Comparison of ENCODE assay signal across 14 cellular contexts in the genomic region with DNA sequence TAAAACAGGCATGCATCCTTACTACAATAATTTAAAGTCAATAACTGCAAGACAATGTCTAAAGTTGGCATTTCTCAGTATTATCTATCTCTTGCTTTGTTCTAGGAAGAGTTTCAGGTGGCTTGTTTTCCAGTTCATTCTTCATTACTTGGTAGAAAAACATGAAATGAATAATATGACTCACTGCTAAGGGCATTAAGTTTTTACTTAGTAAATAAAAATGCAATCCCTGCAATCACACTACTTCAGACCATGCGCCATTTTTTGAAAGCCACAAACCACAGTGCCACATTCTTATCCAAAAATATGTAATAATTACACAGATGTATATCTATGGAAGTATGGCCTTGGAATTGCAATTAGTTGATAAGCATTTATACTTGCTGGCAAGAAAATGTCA. TPM values are rescaled to one million over a fixed set of nuclear protein-coding genes. Genes with fewer than 3 reads are reported as not detected.
DNase-seq lines count a peak whose midpoint lies in the region; ATAC-seq and TF ChIP-seq lines count a peak whose summit lies in the region.
"Had no signal": no experiment of that assay in that cellular context is flagged by ENCODE, and none has a peak within 500 bp of the region (broad histone marks: within the 10 kb centered on the region; RNA-seq: fewer than 3 reads in every experiment).

No MANE protein-coding gene starts in this region.

- H3K36me3 ChIP-seq in CD8-positive, alpha-beta T cell (ENCODE audit: insufficient read depth, low read length) = no peaks in the 10 kb centered on the region

- no peak for TF ChIP-seq CTCF in CD8-positive, alpha-beta T cell (IDR thresholded peaks at IDR 0.05)
- TF ChIP-seq CTCF in chondrocyte (IDR thresholded peaks at IDR 0.05) (no peak), nephron progenitor cell (IDR thresholded peaks at IDR 0.05) (no peak)

- POLR2A ChIA-PET in CD8-positive, alpha-beta T cell (lab: Charles Lee) = no interaction called here

- H3K27me3 Mint-ChIP-seq in CD8-positive, alpha-beta T cell (ENCODE audit: low read depth) = no peaks in the 10 kb centered on the region
- H3K27me3 Mint-ChIP-seq in chondrocyte (ENCODE audit: low read depth) = no peaks in the 10 kb centered on the region
- peaks cover 5% of the 10 kb centered on the region for H3K27me3 Mint-ChIP-seq in nephron progenitor cell (ENCODE audit: low read depth, poor library complexity)

- H3K9me3 Mint-ChIP-seq in CD8-positive, alpha-beta T cell = no peaks in the 10 kb centered on the region
- no peaks in the 10 kb centered on the region for H3K9me3 Mint-ChIP-seq in chondrocyte (ENCODE audit: low read depth)
- no peaks in the 10 kb centered on the region for H3K9me3 Mint-ChIP-seq in nephron progenitor cell

- no peaks in the 10 kb centered on the region for H3K27me3 ChIP-seq in CD8-positive, alpha-beta T cell (ENCODE audit: insufficient read depth, low read length)

- no peak for ATAC-seq in CD8-positive, alpha-beta T cell
- no peak for ATAC-seq in GM21423 (IDR thresholded peaks at IDR 0.05; ENCODE audit: unreplicated experiment)
- ATAC-seq in GM21786 (IDR thresholded peaks at IDR 0.05; ENCODE audit: unreplicated experiment) = no peak
- ATAC-seq: K562 had no signal

- intact Hi-C loops in CD8-positive, alpha-beta T cell (cut with DNase I, micrococcal nuclease) = no loop called here

- no peak for DNase-seq in CD8-positive, alpha-beta T cell
- DNase-seq in LoVo (ENCODE audit: low spot score) = peak; percentile 14
- no peak for DNase-seq in chondrocyte (ENCODE audit: low spot score)
- no peak for DNase-seq in nephron progenitor cell
- DNase-seq in DMS53 treated with DMSO at 0.1 percent for 48 hours (lab: John Stamatoyannopoulos, UW; ENCODE audit: unreplicated experiment) = no peak
- DNase-seq: DMS53; kidney; NCI-H2171 treated with DMSO at 0.1 percent for 48 hours; RPMI8226; stimulated activated CD4-positive, alpha-beta T cell treated with anti-CD3 and anti-CD28 coated beads, Interleukin-4, amount 100 ng/mL, for 1 hour had no signal

- H3K36me3 Mint-ChIP-seq in CD8-positive, alpha-beta T cell = peaks cover 19% of the 10 kb centered on the region
- no peaks in the 10 kb centered on the region for H3K36me3 Mint-ChIP-seq in chondrocyte (ENCODE audit: low read depth)
- peaks cover 22% of the 10 kb centered on the region for H3K36me3 Mint-ChIP-seq in nephron progenitor cell (ENCODE audit: low read depth)

- H3K4me3 ChIP-seq in CD8-positive, alpha-beta T cell (ENCODE audit: low read depth, low read length) = no peak overlapping the region
- H3K4me3 ChIP-seq: K562 had no signal

- CTCF ChIA-PET in CD8-positive, alpha-beta T cell (lab: Charles Lee) = no interaction called here

- H3K27ac Mint-ChIP-seq in CD8-positive, alpha-beta T cell = no peak overlapping the region
- peak overlapping the region; percentile 62 for H3K27ac Mint-ChIP-seq in chondrocyte (ENCODE audit: unreplicated experiment)
- peak overlapping the region; percentile 30 for H3K27ac Mint-ChIP-seq in nephron progenitor cell

- peaks cover 65% of the 10 kb centered on the region for H3K4me1 ChIP-seq in CD8-positive, alpha-beta T cell (ENCODE audit: insufficient read depth, low read length)

- H3K4me1 Mint-ChIP-seq in CD8-positive, alpha-beta T cell (ENCODE audit: low read depth) = peaks cover 92% of the 10 kb centered on the region
- H3K4me1 Mint-ChIP-seq in chondrocyte (ENCODE audit: low read depth) (peaks cover 82% of the 10 kb centered on the region), nephron progenitor cell (peaks cover 55% of the 10 kb centered on the region)

- peak overlapping the region; percentile 45 for H3K4me3 Mint-ChIP-seq in CD8-positive, alpha-beta T cell
- H3K4me3 Mint-ChIP-seq in chondrocyte (ENCODE audit: unreplicated experiment) = no peak overlapping the region
- H3K4me3 Mint-ChIP-seq in nephron progenitor cell = no peak overlapping the region

- H3K9me3 ChIP-seq in CD8-positive, alpha-beta T cell (ENCODE audit: low read length) = no peaks in the 10 kb centered on the region

- no peak overlapping the region for H3K27ac ChIP-seq in CD8-positive, alpha-beta T cell (ENCODE audit: low read depth, low read length)
- H3K27ac ChIP-seq: VCaP had no signal

RNA-seq across cellular contexts. Expression of a gene that starts 55.4 kb away (rescaled TPM):
- 100 to 1,000 TPM; 186 to 189 TPM for total RNA-seq in CD8-positive, alpha-beta T cell
- total RNA-seq in chondrocyte = 59.2 to 64.0 TPM (median 60.7 TPM) in 3 replicates
